In the genomic region with DNA sequence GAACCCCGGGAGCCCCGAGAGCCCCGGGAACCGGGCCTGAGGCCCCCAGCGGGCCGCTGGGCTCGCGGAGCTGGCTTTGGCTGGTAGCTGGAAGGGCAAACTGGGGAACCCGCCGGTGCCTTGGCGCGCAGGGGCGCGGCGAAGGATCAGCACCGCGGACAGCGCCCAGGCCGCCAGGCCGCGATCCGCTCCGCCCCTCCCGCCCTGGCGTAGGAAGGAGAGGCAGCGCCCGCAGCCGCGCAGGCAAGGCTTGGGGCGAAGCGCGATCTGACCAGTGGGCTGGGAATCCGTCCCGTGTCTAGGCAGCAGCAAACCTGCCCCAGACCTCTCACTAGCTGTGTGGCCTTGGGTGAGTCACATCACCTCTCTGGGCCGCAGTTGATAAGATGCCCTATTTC, we compare ENCODE assay signal across 8 cellular contexts. TPM values are rescaled to one million over a fixed set of nuclear protein-coding genes. Genes with fewer than 3 reads are reported as not detected.
A peak's percentile ranks its signal among the peaks of the same experiment; 100 is the strongest.
DNase-seq lines count a peak whose midpoint lies in the region; ATAC-seq and TF ChIP-seq lines count a peak whose summit lies in the region.

No MANE protein-coding gene starts in this region.

- H3K4me3 Mint-ChIP-seq in osteocyte (ENCODE audit: unreplicated experiment) = no peak overlapping the region

- H3K27ac Mint-ChIP-seq in osteocyte (ENCODE audit: unreplicated experiment) = no peak overlapping the region

- H3K27ac ChIP-seq in SJSA1 = no peak overlapping the region
- H3K27ac ChIP-seq in thymus (ENCODE audit: low read depth) = no peak overlapping the region

- no peaks in the 10 kb centered on the region; the same call in 1 of the 2 replicates for H3K4me1 ChIP-seq in SJSA1 (replicated peaks)
- H3K4me1 ChIP-seq in thymus (ENCODE audit: control insufficient read depth, insufficient read depth, low read length) = peaks cover 2% of the 10 kb centered on the region

- H3K36me3 ChIP-seq in SJSA1 = no peaks in the 10 kb centered on the region
- no peaks in the 10 kb centered on the region for H3K36me3 ChIP-seq in thymus (ENCODE audit: control insufficient read depth, insufficient read depth)

- ATAC-seq in GM21447 (IDR thresholded peaks at IDR 0.05; ENCODE audit: unreplicated experiment) = no peak

- no peak for TF ChIP-seq CTCF in osteocyte (IDR thresholded peaks at IDR 0.05)

- no peaks in the 10 kb centered on the region for H3K9me3 ChIP-seq in SJSA1 (replicated peaks)
- no peaks in the 10 kb centered on the region for H3K9me3 ChIP-seq in thymus (ENCODE audit: control insufficient read depth)

- WGBS in thymus = 2% methylated on average over 35 of the region's 35 CpGs

- DNase-seq in CD1c-positive myeloid dendritic cell (ENCODE audit: extremely low spot score) (peak; percentile 89), HPDE6-E6E7 (ENCODE audit: extremely low spot score) (peak; percentile 87), SJSA1 (ENCODE audit: low read depth in 1 of 2, low spot score in 2 of 2) (peak; percentile 60 to 66), glomerular visceral epithelial cell (ENCODE audit: extremely low spot score) (peak; percentile 73), osteocyte (ENCODE audit: extremely low spot score, unreplicated experiment) (peak; percentile 94)
- DNase-seq in activated naive CD4-positive, alpha-beta T cell treated with Interleukin-2 at 50 U/mL for 16 hours = peak; percentile 79

- peaks cover 51% of the 10 kb centered on the region for H3K27me3 Mint-ChIP-seq in osteocyte (ENCODE audit: unreplicated experiment)

- no peaks in the 10 kb centered on the region for H3K36me3 Mint-ChIP-seq in osteocyte (ENCODE audit: unreplicated experiment)

- H3K4me3 ChIP-seq in SJSA1 (no peak overlapping the region), thymus (ENCODE audit: low read length) (peak overlapping the region; percentile 27)

- H3K9me3 Mint-ChIP-seq in osteocyte (ENCODE audit: unreplicated experiment) = no peaks in the 10 kb centered on the region

- no peaks in the 10 kb centered on the region for H3K4me1 Mint-ChIP-seq in osteocyte (ENCODE audit: unreplicated experiment)

- H3K27me3 ChIP-seq in SJSA1 (replicated peaks) = peaks cover 42% of the 10 kb centered on the region
- H3K27me3 ChIP-seq in thymus (ENCODE audit: control insufficient read depth, insufficient read depth) = peaks cover 42% of the 10 kb centered on the region

RNA-seq across cellular contexts. Expression of gene CCDC92B, which starts 0.3 kb away (rescaled TPM):
- not detected in 2 replicates for total RNA-seq in SJSA1 (2014; rRNA removed; shearing (Covaris generic))
- total RNA-seq in osteocyte = not detected in 2 replicates
- 0.11 TPM for polyA plus RNA-seq in thymus

RNA-seq across cellular contexts. Expression of gene CLUH, which starts 38.2 kb away (rescaled TPM):
- 18.9 and 27.3 TPM in 2 replicates for total RNA-seq in SJSA1 (2014; rRNA removed; shearing (Covaris generic))
- total RNA-seq in osteocyte = 47.0 and 49.4 TPM in 2 replicates
- polyA plus RNA-seq in thymus = 26.1 TPM

RNA-seq across cellular contexts. Expression of gene RAP1GAP2, which starts 46.5 kb away (rescaled TPM):
- total RNA-seq in SJSA1 (2014; rRNA removed; shearing (Covaris generic)) = 2.2 and 2.9 TPM in 2 replicates
- 6.3 and 7.8 TPM in 2 replicates for total RNA-seq in osteocyte
- 1.6 TPM for polyA plus RNA-seq in thymus
